Comparison of ENCODE assay signal across 19 cellular contexts in the genomic region with DNA sequence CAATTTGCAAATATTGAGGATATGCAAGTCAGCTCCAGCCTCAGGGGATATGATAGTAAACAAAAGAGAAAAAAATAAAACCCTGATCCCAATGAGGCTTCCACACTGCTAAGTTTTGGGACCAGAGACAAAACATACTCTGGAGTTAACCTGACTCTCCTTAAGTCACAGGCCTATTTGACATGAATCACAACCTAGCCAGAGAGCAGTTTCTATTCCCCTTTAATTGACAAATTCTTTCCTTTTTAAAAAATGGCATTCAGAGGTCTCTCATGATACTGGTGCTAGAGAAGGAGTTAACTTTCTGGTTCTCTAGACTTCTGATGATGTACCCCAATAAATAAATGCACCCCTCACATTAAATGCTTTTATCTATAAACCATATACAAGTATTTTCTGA. TPM values are rescaled to one million over a fixed set of nuclear protein-coding genes. Genes with fewer than 3 reads are reported as not detected.
DNase-seq lines count a peak whose midpoint lies in the region; ATAC-seq and TF ChIP-seq lines count a peak whose summit lies in the region.
"Had no signal": no experiment of that assay in that cellular context is flagged by ENCODE, and none has a peak within 500 bp of the region (broad histone marks: within the 10 kb centered on the region; RNA-seq: fewer than 3 reads in every experiment).

No MANE protein-coding gene starts in this region.

- H3K27me3 ChIP-seq in heart left ventricle, result no peaks in the 10 kb centered on the region

- no peaks in the 10 kb centered on the region for H3K9me3 Mint-ChIP-seq in stimulated activated effector memory CD8-positive, alpha-beta T cell treated with anti-CD3 and anti-CD28 coated beads, Interleukin-12 subunit alpha, Interleukin-12 subunit beta, amount 100 ng/mL, for 72 hours
- H3K9me3 Mint-ChIP-seq: CD4-positive, CD25-positive, alpha-beta regulatory T cell had no signal

- peak overlapping the region; percentile 78 to 98 (median 92) for H3K27ac ChIP-seq in heart left ventricle

- no peak overlapping the region for H3K4me3 ChIP-seq in heart left ventricle
- H3K4me3 ChIP-seq: thoracic aorta had no signal

- no peak for TF ChIP-seq POLR2A in heart left ventricle (IDR thresholded peaks at IDR 0.05)

- peaks cover 0 to 98% (median 69%) of the 10 kb centered on the region in 12 donors for H3K4me1 ChIP-seq in heart left ventricle

- H3K36me3 ChIP-seq in heart left ventricle, result no peaks in the 10 kb centered on the region
- H3K36me3 ChIP-seq: thoracic aorta had no signal

- intact Hi-C loops in heart left ventricle (cut with DNase I) (loop anchor here in 2 of 10 donors (5.0 kb wide), 2 partner anchors 60 to 65 kb away; no protein-coding TSS in a partner anchor), left cardiac atrium (cut with DNase I) (loop anchor here in 1 of 2 donors (5.0 kb wide), 1 partner anchor 70 kb away; no protein-coding TSS in a partner anchor)

- peak overlapping the region; percentile 19 for H3K27ac Mint-ChIP-seq in T-helper 17 cell
- peak overlapping the region; percentile 59 for H3K27ac Mint-ChIP-seq in stimulated activated effector memory CD8-positive, alpha-beta T cell treated with anti-CD3 and anti-CD28 coated beads, Interleukin-12 subunit alpha, Interleukin-12 subunit beta, amount 100 ng/mL, for 72 hours

- no peaks in the 10 kb centered on the region for H3K9me3 ChIP-seq in heart left ventricle
- no peaks in the 10 kb centered on the region for H3K9me3 ChIP-seq in T-helper 17 cell (ENCODE audit: control insufficient read depth, low read length, poor library complexity, severe bottlenecking)
- H3K9me3 ChIP-seq: thoracic aorta had no signal

- no peaks in the 10 kb centered on the region for H3K27me3 Mint-ChIP-seq in T-helper 17 cell
- H3K27me3 Mint-ChIP-seq: CD4-positive, CD25-positive, alpha-beta regulatory T cell had no signal

- DNase-seq in heart left ventricle, result no peak
- DNase-seq in left cardiac atrium, result no peak
- peak; percentile 41 for DNase-seq in GM20000 (ENCODE audit: low spot score)
- no peak for DNase-seq in T-helper 17 cell
- DNase-seq in stimulated activated effector memory CD8-positive, alpha-beta T cell treated with anti-CD3 and anti-CD28 coated beads, Interleukin-12 subunit alpha, Interleukin-12 subunit beta, amount 100 ng/mL, for 72 hours (ENCODE audit: low spot score in 2 of 2), result no peak
- DNase-seq in stimulated activated CD8-positive, alpha-beta memory T cell treated with anti-CD3 and anti-CD28 coated beads, Interleukin-4, amount 100 ng/mL, for 48 hours, result no peak
- DNase-seq in NCI-H2081 (lab: John Stamatoyannopoulos, UW), result no peak
- DNase-seq: ACHN; activated CD4-positive, alpha-beta T cell treated with anti-CD3 and anti-CD28 coated beads, Interleukin-2, amount 50 U/mL, for 4 hours; activated naive CD4-positive, alpha-beta T cell treated with Interleukin-2 at 50 U/mL for 16 hours; CD4-positive, CD25-positive, alpha-beta regulatory T cell; DMS53; effector CD4-positive, alpha-beta T cell; Kasumi-1; NCI-H1417; SW 1271 had no signal

- peaks cover 36% of the 10 kb centered on the region for H3K4me1 Mint-ChIP-seq in T-helper 17 cell
- H3K4me1 Mint-ChIP-seq in stimulated activated effector memory CD8-positive, alpha-beta T cell treated with anti-CD3 and anti-CD28 coated beads, Interleukin-12 subunit alpha, Interleukin-12 subunit beta, amount 100 ng/mL, for 72 hours, result peaks cover 41% of the 10 kb centered on the region

- H3K4me3 Mint-ChIP-seq in T-helper 17 cell, result no peak overlapping the region
- H3K4me3 Mint-ChIP-seq in stimulated activated effector memory CD8-positive, alpha-beta T cell treated with anti-CD3 and anti-CD28 coated beads, Interleukin-12 subunit alpha, Interleukin-12 subunit beta, amount 100 ng/mL, for 72 hours, result no peak overlapping the region
- H3K4me3 Mint-ChIP-seq: CD4-positive, CD25-positive, alpha-beta regulatory T cell had no signal

- TF ChIP-seq CTCF in heart left ventricle (IDR thresholded peaks at IDR 0.05) (no peak), GM20000 (IDR thresholded peaks at IDR 0.05; ENCODE audit: extremely low read depth, missing control alignments) (no peak)

- ATAC-seq in heart left ventricle (no peak), left cardiac atrium (no peak), T-helper 17 cell (no peak), HG02885 (IDR thresholded peaks at IDR 0.05; ENCODE audit: poor library complexity, unreplicated experiment) (no peak)
- ATAC-seq in stimulated activated effector memory CD8-positive, alpha-beta T cell treated with anti-CD3 and anti-CD28 coated beads, Interleukin-12 subunit alpha, Interleukin-12 subunit beta, amount 100 ng/mL, for 72 hours, result no peak
- ATAC-seq: esophagus mucosa had no signal

- H3K36me3 Mint-ChIP-seq in T-helper 17 cell (ENCODE audit: low read depth), result no peaks in the 10 kb centered on the region
- H3K36me3 Mint-ChIP-seq in stimulated activated effector memory CD8-positive, alpha-beta T cell treated with anti-CD3 and anti-CD28 coated beads, Interleukin-12 subunit alpha, Interleukin-12 subunit beta, amount 100 ng/mL, for 72 hours, result peaks cover 6% of the 10 kb centered on the region
- H3K36me3 Mint-ChIP-seq: CD4-positive, CD25-positive, alpha-beta regulatory T cell had no signal

RNA-seq across cellular contexts. Expression of gene ACSL1, which starts 8.8 kb away (rescaled TPM):
- 100 to 1,000 TPM; 171 to 603 (median 266) TPM for total RNA-seq in heart left ventricle
- polyA plus RNA-seq in heart left ventricle, result 100 to 1,000 TPM; 236 to 301 TPM
- total RNA-seq in left cardiac atrium, result 100 to 1,000 TPM; 297 to 380 TPM
- 10 to 100 TPM; 12.1 to 13.3 TPM for total RNA-seq in T-helper 17 cell

Comparison
In these comparisons a context has a peak if more than half of its experiments do, and no peak if none do; other contexts are left out.
1. RNA of gene ACSL1, which starts 8.8 kb away (total RNA-seq): 297 to 380 TPM in left cardiac atrium and 171 to 603 TPM in heart left ventricle; 12.1 to 13.3 TPM in T-helper 17 cell; every median in the first group is over 10 times any median in the second.